1 cellular context compared by ENCODE assay signal in genomic region chr1:10679521-10680220, GRCh38.
TF ChIP-seq lines count a peak whose summit lies in the region.

No MANE protein-coding gene starts in this region.

TF ChIP-seq in H1, 55 proteins besides CTCF, POLR2A, EP300 and RAD21 (continued from another document):
- TF ChIP-seq RFX5 (IDR thresholded peaks at IDR 0.05; ENCODE audit: borderline replicate concordance, low read depth, low read length), result peak; percentile 67
